Comparison of ENCODE assay signal across 25 cellular contexts in the genomic region with DNA sequence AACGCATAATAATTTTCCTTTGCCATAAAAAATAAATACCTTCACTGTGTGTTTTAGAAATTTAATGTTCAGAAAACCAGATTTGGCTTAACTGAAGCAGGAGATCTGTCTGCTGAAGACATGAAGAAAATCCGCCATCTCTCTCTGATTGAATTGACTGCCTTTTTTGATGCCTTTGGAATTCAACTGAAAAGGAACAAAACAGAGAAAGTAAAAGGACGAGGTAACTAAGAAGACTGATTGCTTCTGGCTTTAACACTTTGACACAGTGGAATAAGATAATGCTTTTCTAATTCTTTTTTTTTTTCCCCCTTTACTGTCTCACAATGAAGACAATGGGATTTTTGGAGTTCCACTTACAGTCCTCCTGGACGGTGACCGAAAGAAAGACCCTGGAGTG.
"Had no signal": no experiment of that assay in that cellular context is flagged by ENCODE, and none has a peak within 500 bp of the region (broad histone marks: within the 10 kb centered on the region; RNA-seq: fewer than 3 reads in every experiment).

No MANE protein-coding gene starts in this region.

- H3K36me3 ChIP-seq: esophagus squamous epithelium, left lung had no signal

- H3K4me1 ChIP-seq: esophagus squamous epithelium, gastrocnemius medialis, heart right ventricle, left lung, lower lobe of right lung had no signal

- H3K4me1 Mint-ChIP-seq: naive B cell; naive thymus-derived CD8-positive, alpha-beta T cell had no signal

- DNase-seq: dermis blood vessel endothelial cell; dorsolateral prefrontal cortex; effector CD8-positive, alpha-beta T cell; effector memory CD8-positive, alpha-beta T cell; erythroblast; esophagus squamous epithelium; foreskin fibroblast; foreskin melanocyte; gastrocnemius medialis; glutamatergic neuron; head of caudate nucleus; heart right ventricle; hippocampal formation; left cardiac atrium; left lung; left ventricle myocardium superior; lower lobe of right lung; mesenchymal stem cell; midbrain; mucosa of descending colon; naive B cell; naive thymus-derived CD8-positive, alpha-beta T cell had no signal

- H3K27ac ChIP-seq: coronary artery, dorsolateral prefrontal cortex, epithelial cell of prostate, esophagus squamous epithelium, gastrocnemius medialis, heart right ventricle, left lung, lower lobe of right lung had no signal

- H3K4me3 Mint-ChIP-seq: effector memory CD8-positive, alpha-beta T cell; naive B cell; naive thymus-derived CD8-positive, alpha-beta T cell had no signal

- H3K27me3 ChIP-seq: esophagus squamous epithelium, gastrocnemius medialis, heart right ventricle, left lung had no signal

- H3K4me3 ChIP-seq: coronary artery, dorsolateral prefrontal cortex, esophagus squamous epithelium, gastrocnemius medialis, heart right ventricle, left lung, lower lobe of right lung, mucosa of descending colon had no signal

- H3K9me3 ChIP-seq: esophagus squamous epithelium, gastrocnemius medialis, heart right ventricle, left lung, lower lobe of right lung, mucosa of descending colon had no signal

- H3K36me3 Mint-ChIP-seq: naive B cell; naive thymus-derived CD8-positive, alpha-beta T cell had no signal

- ATAC-seq: effector memory CD8-positive, alpha-beta T cell; esophagus mucosa; gastrocnemius medialis; heart right ventricle; left cardiac atrium; left lung; left ventricle myocardium superior; lower lobe of right lung; mucosa of descending colon; naive thymus-derived CD8-positive, alpha-beta T cell had no signal

- H3K27ac Mint-ChIP-seq: effector memory CD8-positive, alpha-beta T cell; naive B cell; naive thymus-derived CD8-positive, alpha-beta T cell had no signal

- H3K27me3 Mint-ChIP-seq: effector memory CD8-positive, alpha-beta T cell had no signal
